In the genomic region with DNA sequence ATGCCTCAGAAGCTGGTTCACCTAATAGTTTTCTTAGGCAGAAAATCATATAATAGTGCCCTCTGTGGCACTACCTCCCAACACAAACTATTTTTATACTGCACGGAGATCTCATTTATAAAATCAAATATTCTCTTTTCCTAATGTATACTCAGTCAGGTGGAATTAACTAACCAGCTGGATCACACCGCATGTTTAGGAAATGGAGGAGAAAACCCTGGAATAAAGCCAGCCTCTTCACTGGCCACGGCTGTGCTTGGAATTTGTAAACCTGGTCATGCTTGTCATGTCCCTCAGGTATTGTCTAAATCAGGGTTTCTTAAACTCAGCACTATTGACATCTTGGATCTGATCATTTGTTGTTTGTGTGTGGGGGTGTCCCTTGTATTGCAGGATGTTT, we compare ENCODE assay signal across 18 cellular contexts.
A peak's percentile ranks its signal among the peaks of the same experiment; 100 is the strongest.
DNase-seq lines count a peak whose midpoint lies in the region; ATAC-seq and TF ChIP-seq lines count a peak whose summit lies in the region.
"Had no signal": no experiment of that assay in that cellular context is flagged by ENCODE, and none has a peak within 500 bp of the region (broad histone marks: within the 10 kb centered on the region; RNA-seq: fewer than 3 reads in every experiment).

No MANE protein-coding gene starts in this region.

- H3K4me1 Mint-ChIP-seq in activated T-helper 17 cell treated with anti-CD3 and anti-CD28 coated beads, Interleukin-2, amount 50 U/mL, for 72 hours, result peaks cover 63% of the 10 kb centered on the region
- peaks cover 35 to 91% (median 84%) of the 10 kb centered on the region in 4 donors for H3K4me1 Mint-ChIP-seq in naive thymus-derived CD8-positive, alpha-beta T cell
- no peaks in the 10 kb centered on the region for H3K4me1 Mint-ChIP-seq in Caco-2 (ENCODE audit: low read depth, unreplicated experiment)

- intact Hi-C loops in Caco-2 (cut with micrococcal nuclease; ENCODE audit: unreplicated experiment), result no loop called here

- DNase-seq in NCI-H2081 (lab: John Stamatoyannopoulos, UW) (peak; percentile 19 to 53), NCI-H2081 treated with DMSO at 0.1 percent for 48 hours (lab: John Stamatoyannopoulos, UW) (no peak), M059J (ENCODE audit: low read depth) (peak; percentile 22), NAMALWA (ENCODE audit: low spot score) (no peak), Caco-2 (no peak)
- no peak for DNase-seq in naive thymus-derived CD8-positive, alpha-beta T cell
- no peak for DNase-seq in central memory CD4-positive, alpha-beta T cell
- DNase-seq: activated CD4-positive, alpha-beta T cell treated with anti-CD3 and anti-CD28 coated beads for 4 hours; C1 segment of cervical spinal cord; lower lobe of right lung; SJCRH30; stimulated activated naive CD4-positive, alpha-beta T cell; T-helper 9 cell; upper lobe of right lung had no signal

- H3K36me3 Mint-ChIP-seq in activated T-helper 17 cell treated with anti-CD3 and anti-CD28 coated beads, Interleukin-2, amount 50 U/mL, for 72 hours (ENCODE audit: low read depth), result peaks cover 42% of the 10 kb centered on the region
- H3K36me3 Mint-ChIP-seq in naive thymus-derived CD8-positive, alpha-beta T cell, result peaks cover 5 to 19% (median 8%) of the 10 kb centered on the region in 3 donors
- H3K36me3 Mint-ChIP-seq in Caco-2 (ENCODE audit: insufficient read depth, unreplicated experiment), result no peaks in the 10 kb centered on the region

- no peaks in the 10 kb centered on the region for H3K9me3 ChIP-seq in Caco-2
- H3K9me3 ChIP-seq: lower lobe of right lung, SJCRH30, upper lobe of right lung had no signal

- no peaks in the 10 kb centered on the region for H3K27me3 ChIP-seq in Caco-2 (replicated peaks; ENCODE audit: control insufficient read depth, insufficient read depth, low read length)
- H3K27me3 ChIP-seq: SJCRH30, upper lobe of right lung had no signal

- CTCF ChIA-PET in Caco-2 (lab: Charles Lee), result no interaction called here

- POLR2A ChIA-PET in naive thymus-derived CD8-positive, alpha-beta T cell (lab: Charles Lee), result interaction anchor here (0.6 to 1.6 kb wide), 5 partner anchors 13 to 123 kb away, joined by 3 to 7 read pairs (median 3); no protein-coding TSS in a partner anchor
- POLR2A ChIA-PET in Caco-2 (lab: Charles Lee), result no interaction called here

- no TSS peak for BruUV-seq in Caco-2 (replicated peaks; lab: Mats Ljungman, UMichigan)

- H3K4me3 Mint-ChIP-seq in activated T-helper 17 cell treated with anti-CD3 and anti-CD28 coated beads, Interleukin-2, amount 50 U/mL, for 72 hours, result peak overlapping the region; percentile 78
- no peak overlapping the region for H3K4me3 Mint-ChIP-seq in naive thymus-derived CD8-positive, alpha-beta T cell
- no peak overlapping the region for H3K4me3 Mint-ChIP-seq in Caco-2 (ENCODE audit: unreplicated experiment)
- H3K4me3 Mint-ChIP-seq: GM23338 had no signal

- no peak for TF ChIP-seq CTCF in Caco-2 (IDR thresholded peaks at IDR 0.05; ENCODE audit: insufficient read depth in 1 of 2, low read depth in 1 of 2, low read length in 1 of 2, severe bottlenecking in 1 of 2, unreplicated experiment in 1 of 2)

- H3K27me3 Mint-ChIP-seq in activated T-helper 17 cell treated with anti-CD3 and anti-CD28 coated beads, Interleukin-2, amount 50 U/mL, for 72 hours, result no peaks in the 10 kb centered on the region
- no peaks in the 10 kb centered on the region for H3K27me3 Mint-ChIP-seq in naive thymus-derived CD8-positive, alpha-beta T cell
- H3K27me3 Mint-ChIP-seq in Caco-2 (ENCODE audit: insufficient read depth, unreplicated experiment), result peaks cover 5% of the 10 kb centered on the region

- H3K4me1 ChIP-seq in Caco-2, result no peaks in the 10 kb centered on the region
- H3K4me1 ChIP-seq: SJCRH30 had no signal

- peak overlapping the region; percentile 90 for H3K27ac Mint-ChIP-seq in activated T-helper 17 cell treated with anti-CD3 and anti-CD28 coated beads, Interleukin-2, amount 50 U/mL, for 72 hours
- peak overlapping the region; percentile 21 to 91 (median 80) for H3K27ac Mint-ChIP-seq in naive thymus-derived CD8-positive, alpha-beta T cell
- H3K27ac Mint-ChIP-seq in Caco-2 (ENCODE audit: unreplicated experiment), result no peak overlapping the region
- H3K27ac Mint-ChIP-seq: GM23338 had no signal

- no peak for ATAC-seq in activated T-helper 17 cell treated with anti-CD3 and anti-CD28 coated beads, Interleukin-2, amount 50 U/mL, for 72 hours (replicated peaks)
- ATAC-seq in naive thymus-derived CD8-positive, alpha-beta T cell, result no peak
- ATAC-seq: GM23338, lower lobe of right lung had no signal

- no peaks in the 10 kb centered on the region for H3K9me3 Mint-ChIP-seq in activated T-helper 17 cell treated with anti-CD3 and anti-CD28 coated beads, Interleukin-2, amount 50 U/mL, for 72 hours
- H3K9me3 Mint-ChIP-seq in naive thymus-derived CD8-positive, alpha-beta T cell, result peaks cover 0 to 9% (median 0%) of the 10 kb centered on the region in 9 donors
- H3K9me3 Mint-ChIP-seq in Caco-2 (ENCODE audit: unreplicated experiment), result no peaks in the 10 kb centered on the region
- H3K9me3 Mint-ChIP-seq: GM23338 had no signal

- no peaks in the 10 kb centered on the region for H3K36me3 ChIP-seq in Caco-2 (ENCODE audit: control insufficient read depth, insufficient read depth, low read length)
- H3K36me3 ChIP-seq: lower lobe of right lung, SJCRH30, upper lobe of right lung had no signal

- H3K4me3 ChIP-seq in Caco-2 (ENCODE audit: low read depth, low read length), result no peak overlapping the region
- H3K4me3 ChIP-seq: coronary artery, GM23338, lower lobe of right lung, SJCRH30, smooth muscle cell, upper lobe of right lung had no signal

Comparison
In these comparisons a context has a peak if more than half of its experiments do, and no peak if none do; other contexts are left out.
1. DNase-seq: peak in NCI-H2081 (2 of 2) and M059J (single experiment); none in NCI-H2081 treated with DMSO at 0.1 percent for 48 hours (single experiment), naive thymus-derived CD8-positive, alpha-beta T cell (0 of 10), central memory CD4-positive, alpha-beta T cell (single experiment), NAMALWA (single experiment) and Caco-2 (0 of 2).